Comparison of ENCODE assay signal across 3 cellular contexts in genomic region chr2:106599540-106599939, GRCh38.
A peak's percentile ranks its signal among the peaks of the same experiment; 100 is the strongest.
TF ChIP-seq lines count a peak whose summit lies in the region.

No MANE protein-coding gene starts in this region.

TF ChIP-seq in A549, 52 proteins besides CTCF, POLR2A, EP300 and RAD21:
- TF ChIP-seq NFE2L2 (conservative IDR thresholded peaks at IDR 0.05; ENCODE audit: low read length) = peak; percentile 84
- no peak for TF ChIP-seq EHMT2 (IDR thresholded peaks at IDR 0.05; ENCODE audit: low read depth)
- peak; percentile 90 for TF ChIP-seq MAFK (IDR thresholded peaks at IDR 0.05; ENCODE audit: partially characterized antibody)

TF ChIP-seq in IMR-90, 13 proteins besides CTCF, POLR2A, EP300 and RAD21:
- TF ChIP-seq BHLHE40 (IDR thresholded peaks at IDR 0.05; ENCODE audit: low read depth, low read length) (no peak), CEBPB (IDR thresholded peaks at IDR 0.05; ENCODE audit: low read depth, low read length) (no peak), MAFK (IDR thresholded peaks at IDR 0.05; ENCODE audit: low read depth, low read length) (peak; percentile 36; the same call in 1 of the 2 replicates), MXI1 (IDR thresholded peaks at IDR 0.05; ENCODE audit: borderline replicate concordance, low read depth, low read length) (no peak), FOS (IDR thresholded peaks at IDR 0.05; ENCODE audit: low read depth, low read length) (no peak), RCOR1 (IDR thresholded peaks at IDR 0.05; ENCODE audit: insufficient replicate concordance, low read length) (no peak), NFE2L2 (IDR thresholded peaks at IDR 0.05; ENCODE audit: low read depth, low read length) (peak; percentile 88), SMC3 (IDR thresholded peaks at IDR 0.05; ENCODE audit: low read depth, low read length) (no peak)

TF ChIP-seq in H1, 55 proteins besides CTCF, POLR2A, EP300 and RAD21:
- no peak for TF ChIP-seq JUND (IDR thresholded peaks at IDR 0.05; ENCODE audit: low read length)
- peak; percentile 23; the same call in 1 of the 2 replicates for TF ChIP-seq MAFK (IDR thresholded peaks at IDR 0.05; ENCODE audit: low read depth, low read length)
- TF ChIP-seq CTBP2 (IDR thresholded peaks at IDR 0.05; ENCODE audit: borderline replicate concordance, insufficient read depth, insufficient read length, low read length) = no peak
